ENCODE assay signal across 18 cellular contexts in genomic region chrX:23365541-23365940, GRCh38. TPM values are rescaled to one million over a fixed set of nuclear protein-coding genes. Genes with fewer than 3 reads are reported as not detected.
DNase-seq lines count a peak whose midpoint lies in the region; ATAC-seq lines count a peak whose summit lies in the region.
"Had no signal": no experiment of that assay in that cellular context is flagged by ENCODE, and none has a peak within 500 bp of the region (broad histone marks: within the 10 kb centered on the region; RNA-seq: fewer than 3 reads in every experiment).

No MANE protein-coding gene starts in this region.

- DNase-seq in NCI-H2171 treated with DMSO at 0.1 percent for 48 hours (lab: John Stamatoyannopoulos, UW) = peak; percentile 0
- DNase-seq in NCI-H2171 (lab: John Stamatoyannopoulos, UW) = no peak
- peak; percentile 88 for DNase-seq in NCI-H82 (lab: John Stamatoyannopoulos, UW)
- no peak for DNase-seq in left colon
- no peak for DNase-seq in NCI-H2227 treated with DMSO at 0.1 percent for 48 hours (lab: John Stamatoyannopoulos, UW)
- DNase-seq in iPS-NIHi11 (ENCODE audit: low spot score) = no peak
- no peak for DNase-seq in activated naive CD4-positive, alpha-beta T cell treated with Interleukin-2 at 50 U/mL for 16 hours
- no peak for DNase-seq in T-helper 2 cell treated with Interferon-gamma antibody and Interleukin-4, amounts not matched to agents 5 μg/mL and 100 μg/mL, for 36 hours (ENCODE audit: low spot score)
- DNase-seq: DMS79, GDM1, KBM-7, NCI-H187 treated with DMSO at 0.1 percent for 48 hours, SIG-M5 had no signal

- no peak overlapping the region for H3K4me3 Mint-ChIP-seq in T-helper 2 cell treated with Interferon-gamma antibody and Interleukin-4, amounts not matched to agents 5 μg/mL and 100 μg/mL, for 36 hours

- no peak overlapping the region for H3K27ac Mint-ChIP-seq in T-helper 2 cell treated with Interferon-gamma antibody and Interleukin-4, amounts not matched to agents 5 μg/mL and 100 μg/mL, for 36 hours

- no peaks in the 10 kb centered on the region for H3K4me1 Mint-ChIP-seq in T-helper 2 cell treated with Interferon-gamma antibody and Interleukin-4, amounts not matched to agents 5 μg/mL and 100 μg/mL, for 36 hours (ENCODE audit: low read depth)

- intact Hi-C loops in left colon (cut with DNase I, micrococcal nuclease) = no loop called here

- no peaks in the 10 kb centered on the region for H3K9me3 Mint-ChIP-seq in T-helper 2 cell treated with Interferon-gamma antibody and Interleukin-4, amounts not matched to agents 5 μg/mL and 100 μg/mL, for 36 hours

- no peaks in the 10 kb centered on the region for H3K36me3 Mint-ChIP-seq in T-helper 2 cell treated with Interferon-gamma antibody and Interleukin-4, amounts not matched to agents 5 μg/mL and 100 μg/mL, for 36 hours (ENCODE audit: low read depth)

- H3K27me3 Mint-ChIP-seq in T-helper 2 cell treated with Interferon-gamma antibody and Interleukin-4, amounts not matched to agents 5 μg/mL and 100 μg/mL, for 36 hours (ENCODE audit: low read depth) = no peaks in the 10 kb centered on the region

- peak; percentile 22 for ATAC-seq in left colon
- ATAC-seq: HCT116 had no signal

RNA-seq across cellular contexts. Expression of gene PTCHD1, which starts 30.9 kb away (rescaled TPM):
- total RNA-seq in left colon = 1 to 10 TPM in 1 of 2 donors, under 1 TPM in 1; 0.12 to 1.9 TPM
- total RNA-seq: A172; M059J; OCI-LY7; T-helper 2 cell treated with Interferon-gamma antibody and Interleukin-4, amounts not matched to agents 100 ng/mL and 5 ng/mL, for 36 hours had no signal

Comparison
In these comparisons a context has a peak if more than half of its experiments do, and no peak if none do; other contexts are left out.
1. DNase-seq: peak in NCI-H2171 treated with DMSO at 0.1 percent for 48 hours (single experiment) and NCI-H82 (single experiment); none in NCI-H2171 (single experiment), left colon (0 of 2), NCI-H2227 treated with DMSO at 0.1 percent for 48 hours (single experiment), iPS-NIHi11 (single experiment), activated naive CD4-positive, alpha-beta T cell treated with Interleukin-2 at 50 U/mL for 16 hours (single experiment) and T-helper 2 cell treated with Interferon-gamma antibody and Interleukin-4, amounts not matched to agents 5 μg/mL and 100 μg/mL, for 36 hours (single experiment).